Comparison of ENCODE assay signal across 1 cellular context in genomic region chr17:35723735-35724134, GRCh38.
A peak's percentile ranks its signal among the peaks of the same experiment; 100 is the strongest.
TF ChIP-seq lines count a peak whose summit lies in the region.

No MANE protein-coding gene starts in this region.

TF ChIP-seq in K562, 482 proteins besides CTCF, POLR2A, EP300 and RAD21:
- TF ChIP-seq HNRNPL (IDR thresholded peaks at IDR 0.05; ENCODE audit: low read depth, low read length), result no peak
- no peak for TF ChIP-seq ZNF79 (CRISPR knock-in tag; IDR thresholded peaks at IDR 0.05; ENCODE audit: low read depth)
- TF ChIP-seq RBM22 (IDR thresholded peaks at IDR 0.05; ENCODE audit: low read depth, low read length, poor library complexity, severe bottlenecking), result peak; percentile 5
- no peak for TF ChIP-seq ZNF589 (CRISPR knock-in tag; IDR thresholded peaks at IDR 0.05; ENCODE audit: low read depth)
- TF ChIP-seq PML (IDR thresholded peaks at IDR 0.05; ENCODE audit: low read length), result no peak
- TF ChIP-seq, protein P1, sequence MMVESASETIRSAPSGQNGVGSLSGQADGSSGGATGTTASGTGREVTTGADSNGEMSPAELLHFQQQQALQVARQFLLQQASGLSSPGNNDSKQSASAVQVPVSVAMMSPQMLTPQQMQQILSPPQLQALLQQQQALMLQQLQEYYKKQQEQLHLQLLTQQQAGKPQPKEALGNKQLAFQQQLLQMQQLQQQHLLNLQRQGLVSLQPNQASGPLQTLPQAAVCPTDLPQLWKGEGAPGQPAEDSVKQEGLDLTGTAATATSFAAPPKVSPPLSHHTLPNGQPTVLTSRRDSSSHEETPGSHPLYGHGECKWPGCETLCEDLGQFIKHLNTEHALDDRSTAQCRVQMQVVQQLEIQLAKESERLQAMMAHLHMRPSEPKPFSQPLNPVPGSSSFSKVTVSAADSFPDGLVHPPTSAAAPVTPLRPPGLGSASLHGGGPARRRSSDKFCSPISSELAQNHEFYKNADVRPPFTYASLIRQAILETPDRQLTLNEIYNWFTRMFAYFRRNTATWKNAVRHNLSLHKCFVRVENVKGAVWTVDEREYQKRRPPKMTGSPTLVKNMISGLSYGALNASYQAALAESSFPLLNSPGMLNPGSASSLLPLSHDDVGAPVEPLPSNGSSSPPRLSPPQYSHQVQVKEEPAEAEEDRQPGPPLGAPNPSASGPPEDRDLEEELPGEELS (CRISPR knock-in tag; IDR thresholded peaks at IDR 0.05; ENCODE audit: borderline replicate concordance), result no peak
- no peak for TF ChIP-seq KAT7 (CRISPR knock-in tag; IDR thresholded peaks at IDR 0.05; ENCODE audit: borderline replicate concordance)
- no peak for TF ChIP-seq CBX3 (IDR thresholded peaks at IDR 0.05; ENCODE audit: borderline replicate concordance in 1 of 2, low read length in 2 of 2)
- TF ChIP-seq ZNF507 (tag; conservative IDR thresholded peaks at IDR 0.05), result no peak
TF ChIP-seq in K562: peak in this region for 1.
